8 cellular contexts compared by ENCODE assay signal in the genomic region with DNA sequence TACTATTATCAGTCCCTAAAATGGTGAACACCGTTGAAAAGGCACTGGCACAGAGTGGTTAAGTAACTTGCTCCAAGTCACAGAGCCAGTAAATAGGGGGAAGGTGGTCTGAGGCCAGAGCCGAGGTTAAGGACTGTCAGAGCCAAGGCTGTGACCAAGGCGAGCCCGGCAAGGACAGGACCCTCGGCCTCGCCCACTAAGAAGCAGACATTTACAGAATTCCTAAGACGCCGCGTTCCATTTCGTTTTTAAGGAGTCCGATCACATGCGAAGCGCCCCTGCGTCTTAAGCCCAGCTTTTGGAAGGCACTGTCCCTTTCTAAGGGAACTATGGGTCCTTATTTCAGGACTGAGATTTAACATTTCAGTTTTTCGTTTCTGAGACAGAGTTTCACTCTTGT. TPM values are rescaled to one million over a fixed set of nuclear protein-coding genes. Genes with fewer than 3 reads are reported as not detected.
DNase-seq lines count a peak whose midpoint lies in the region; ATAC-seq and TF ChIP-seq lines count a peak whose summit lies in the region.

No MANE protein-coding gene starts in this region.

- H2AFZ ChIP-seq in Karpas-422 (ENCODE audit: low read length), result no peak overlapping the region

- H3K4me1 Mint-ChIP-seq in naive thymus-derived CD8-positive, alpha-beta T cell, result peaks cover 16 to 49% (median 40%) of the 10 kb centered on the region in 4 donors

- peaks cover 7% of the 10 kb centered on the region; the same call in 1 of the 2 replicates for H3K9me3 ChIP-seq in BLaER1
- no peaks in the 10 kb centered on the region for H3K9me3 ChIP-seq in Karpas-422 (ENCODE audit: low read length)
- H3K9me3 ChIP-seq in colonic mucosa, result no peaks in the 10 kb centered on the region

- H3K4me1 ChIP-seq in BLaER1 (peaks cover 71% of the 10 kb centered on the region), Karpas-422 (ENCODE audit: low read length) (peaks cover 34% of the 10 kb centered on the region), colonic mucosa (peaks cover 4% of the 10 kb centered on the region)

- POLR2A ChIA-PET in naive thymus-derived CD8-positive, alpha-beta T cell (lab: Charles Lee), result interaction anchor here (0.8 to 1.7 kb wide), 4 partner anchors 10 to 321 kb away, joined by 3 to 4 read pairs (median 4); a partner anchor contains a TSS

- peak overlapping the region; percentile 100 for H3K9ac ChIP-seq in BLaER1
- peak overlapping the region; percentile 95 for H3K9ac ChIP-seq in Karpas-422 (ENCODE audit: low read length)
- peak overlapping the region; percentile 74 to 87 for H3K9ac ChIP-seq in colonic mucosa (ENCODE audit: low read depth in 2 of 2, low read length in 2 of 2)

- H3K27me3 ChIP-seq in BLaER1, result no peaks in the 10 kb centered on the region
- H3K27me3 ChIP-seq in Karpas-422 (ENCODE audit: low read length), result no peaks in the 10 kb centered on the region
- no peaks in the 10 kb centered on the region for H3K27me3 ChIP-seq in colonic mucosa

- peak overlapping the region; percentile 55 to 96 (median 90) for H3K27ac Mint-ChIP-seq in naive thymus-derived CD8-positive, alpha-beta T cell

- no peaks in the 10 kb centered on the region for H3K9me2 ChIP-seq in Karpas-422 (replicated peaks; ENCODE audit: insufficient read depth, low read length)

- peak; percentile 46 for DNase-seq in Karpas-422
- DNase-seq in colonic mucosa, result no peak
- DNase-seq in naive thymus-derived CD8-positive, alpha-beta T cell, result peak in 1 of 10 donors; percentile 15
- DNase-seq in Ammon's horn (ENCODE audit: low spot score), result no peak
- no peak for DNase-seq in activated gamma-delta T cell treated with Interleukin-2 at 50 U/mL for 16 hours
- no peak for DNase-seq in NCI-H1436 (lab: John Stamatoyannopoulos, UW)
- no peak for DNase-seq in MV-4-11 (lab: John Stamatoyannopoulos, UW)

- intact Hi-C loops in colonic mucosa (cut with DNase I), result no loop called here

- H3K36me3 Mint-ChIP-seq in naive thymus-derived CD8-positive, alpha-beta T cell, result no peaks in the 10 kb centered on the region

- no peaks in the 10 kb centered on the region for H3K9me3 Mint-ChIP-seq in naive thymus-derived CD8-positive, alpha-beta T cell

- H3K36me3 ChIP-seq in BLaER1, result peaks cover 47% of the 10 kb centered on the region
- peaks cover 20% of the 10 kb centered on the region for H3K36me3 ChIP-seq in Karpas-422 (ENCODE audit: insufficient read depth, low read length)
- no peaks in the 10 kb centered on the region for H3K36me3 ChIP-seq in colonic mucosa

- no peak for ATAC-seq in naive thymus-derived CD8-positive, alpha-beta T cell

- H3K4me2 ChIP-seq in BLaER1 (peak overlapping the region; percentile 81), Karpas-422 (ENCODE audit: low read depth, low read length, poor library complexity, severe bottlenecking) (peak overlapping the region; percentile 78)

- H3K4me3 ChIP-seq in BLaER1, result peak overlapping the region; percentile 97
- H3K4me3 ChIP-seq in Karpas-422 (ENCODE audit: low read length), result peak overlapping the region; percentile 70
- peak overlapping the region; percentile 55 for H3K4me3 ChIP-seq in colonic mucosa

- H3K4me3 Mint-ChIP-seq in naive thymus-derived CD8-positive, alpha-beta T cell, result peak overlapping the region; percentile 80 to 96 (median 90)

- peak overlapping the region; percentile 100 for H3K27ac ChIP-seq in BLaER1
- H3K27ac ChIP-seq in Karpas-422 (ENCODE audit: low read length), result peak overlapping the region; percentile 79
- peak overlapping the region; percentile 87 for H3K27ac ChIP-seq in colonic mucosa

- H4K20me1 ChIP-seq in BLaER1, result peaks cover 53% of the 10 kb centered on the region
- peaks cover 36% of the 10 kb centered on the region for H4K20me1 ChIP-seq in Karpas-422 (ENCODE audit: insufficient read depth, low read depth, low read length)

- H3K79me2 ChIP-seq in Karpas-422 (ENCODE audit: low read length), result peaks cover 57% of the 10 kb centered on the region

- no peak for TF ChIP-seq CTCF in colonic mucosa (IDR thresholded peaks at IDR 0.05)

- H3K27me3 Mint-ChIP-seq in naive thymus-derived CD8-positive, alpha-beta T cell, result no peaks in the 10 kb centered on the region

RNA-seq across cellular contexts. Expression of a gene that starts 1.0 kb away (rescaled TPM):
- 92.4 and 106 TPM in 2 replicates for total RNA-seq in Karpas-422 (2014; rRNA removed; shearing (Covaris generic); ENCODE audit: low replicate concordance)
- total RNA-seq in colonic mucosa, result 100 to 1,000 TPM; 180 to 347 TPM
- 10 to 100 TPM; 30.9 to 34.7 TPM for total RNA-seq in naive thymus-derived CD8-positive, alpha-beta T cell
- 100 to 1,000 TPM in 1 of 3 donors, 10 to 100 TPM in 2; 64.1 to 126 (median 99.2) TPM for polyA plus RNA-seq in naive thymus-derived CD8-positive, alpha-beta T cell
